In genomic region chr1:213466578-213466977, GRCh38 we compare ENCODE assay signal across 17 cellular contexts.
"Had no signal": no experiment of that assay in that cellular context is flagged by ENCODE, and none has a peak within 500 bp of the region (broad histone marks: within the 10 kb centered on the region; RNA-seq: fewer than 3 reads in every experiment).

No MANE protein-coding gene starts in this region.

- H3K4me3 ChIP-seq: coronary artery, heart right ventricle, left ventricle myocardium inferior, lung, pancreas had no signal

- H3K4me1 ChIP-seq: heart right ventricle, left ventricle myocardium inferior, pancreas had no signal

- DNase-seq: effector CD4-positive, alpha-beta T cell; endodermal cell; erythroblast; foreskin keratinocyte; heart right ventricle; islet precursor cell; left ventricle myocardium inferior; mesenchymal stem cell; naive B cell; occipital lobe; pancreas; right cardiac atrium; small intestine; stimulated activated CD4-positive, alpha-beta T cell treated with anti-CD3 and anti-CD28 coated beads, Interleukin-2, amount 100 ng/mL, for 48 hours; stimulated activated naive CD4-positive, alpha-beta T cell treated with Interleukin-2 at 50 U/mL for 16 hours had no signal

- ATAC-seq: foreskin keratinocyte, heart right ventricle, pancreas, right cardiac atrium had no signal

- H3K36me3 ChIP-seq: heart right ventricle, left ventricle myocardium inferior, pancreas had no signal

- H3K9me3 ChIP-seq: pancreas had no signal

- H3K27me3 ChIP-seq: foreskin keratinocyte, pancreas had no signal

- H3K27ac ChIP-seq: coronary artery, foreskin keratinocyte, heart right ventricle, left ventricle myocardium inferior, pancreas had no signal
